ENCODE assay signal across 21 cellular contexts in genomic region chr15:94503293-94503692, GRCh38.
"Had no signal": no experiment of that assay in that cellular context is flagged by ENCODE, and none has a peak within 500 bp of the region (broad histone marks: within the 10 kb centered on the region; RNA-seq: fewer than 3 reads in every experiment).

No MANE protein-coding gene starts in this region.

- H3K9me3 ChIP-seq: prostate gland, thyroid gland, vagina had no signal

- H3K27me3 ChIP-seq: esophagus muscularis mucosa, right atrium auricular region, sigmoid colon, stomach, thyroid gland, vagina had no signal

- H3K4me3 ChIP-seq: coronary artery, esophagus muscularis mucosa, prostate gland, right atrium auricular region, sigmoid colon, stomach, thyroid gland, vagina had no signal

- DNase-seq: dermis blood vessel endothelial cell; effector memory CD4-positive, alpha-beta T cell; foreskin melanocyte; kidney; mesendoderm; naive thymus-derived CD8-positive, alpha-beta T cell; nephron progenitor cell; nucleus accumbens; sigmoid colon; stimulated activated CD4-positive, alpha-beta T cell treated with anti-CD3 and anti-CD28 coated beads, Interleukin-2, amount 100 ng/mL, for 24 hours; stimulated activated CD4-positive, alpha-beta T cell treated with anti-CD3 and anti-CD28 coated beads, Interleukin-4, amount 100 ng/mL, for 24 hours; stimulated activated naive CD4-positive, alpha-beta T cell treated with Interleukin-2 at 50 U/mL for 16 hours; stomach; thyroid gland; trophoblast cell had no signal

- H3K4me1 ChIP-seq: esophagus muscularis mucosa, prostate gland, right atrium auricular region, sigmoid colon, stomach, thyroid gland, vagina had no signal

- H3K36me3 ChIP-seq: esophagus muscularis mucosa, prostate gland, right atrium auricular region, sigmoid colon, stomach, thyroid gland, vagina had no signal

- ATAC-seq: naive thymus-derived CD8-positive, alpha-beta T cell; stimulated activated effector memory CD8-positive, alpha-beta T cell treated with anti-CD3 and anti-CD28 coated beads, Interleukin-12 subunit alpha, Interleukin-12 subunit beta, amount 100 ng/mL, for 72 hours had no signal

- H3K27ac ChIP-seq: coronary artery, esophagus muscularis mucosa, prostate gland, right atrium auricular region, sigmoid colon, stomach, thyroid gland, vagina had no signal
